In genomic region chr16:81313731-81314602, GRCh38 we compare ENCODE assay signal across 8 cellular contexts. TPM values are rescaled to one million over a fixed set of nuclear protein-coding genes. Genes with fewer than 3 reads are reported as not detected.
A peak's percentile ranks its signal among the peaks of the same experiment; 100 is the strongest.
DNase-seq lines count a peak whose midpoint lies in the region; ATAC-seq and TF ChIP-seq lines count a peak whose summit lies in the region.

No MANE protein-coding gene starts in this region.

- H2AK5ac ChIP-seq in trophoblast cell (ENCODE audit: low read length): no peak overlapping the region

- peak overlapping the region; percentile 87 for H3K4me3 ChIP-seq in SK-N-MC
- peak overlapping the region; percentile 75 to 97 (median 96) for H3K4me3 ChIP-seq in esophagus squamous epithelium
- H3K4me3 ChIP-seq in trophoblast cell (ENCODE audit: low read depth, low read length): peak overlapping the region; percentile 82

- POLR2A ChIA-PET in HEK293T (lab: Yijun Ruan, JAX): interaction anchor here (0.9 to 1.6 kb wide), 8 partner anchors 9 to 237 kb away, joined by 4 to 6 read pairs (median 4); partner anchors contain the start of gene C16orf46

- no peak overlapping the region for H2BK12ac ChIP-seq in trophoblast cell (ENCODE audit: low read length)

- WGBS in esophagus squamous epithelium, 2 donors: 3 to 4% methylated on average over 15 to 16 of the region's 16 CpGs
- no CpG with 5 or more reads among the region's 16 CpGs for WGBS in trophoblast cell (ENCODE audit: extremely low coverage, insufficient coverage, insufficient read length)

- peak overlapping the region; percentile 61 for H2AFZ ChIP-seq in trophoblast cell (ENCODE audit: insufficient read depth, low read length, poor library complexity)

- peak overlapping the region; percentile 17 for H4K12ac ChIP-seq in trophoblast cell (ENCODE audit: low read depth, low read length)

- H3K36me3 ChIP-seq in SK-N-MC (ENCODE audit: insufficient read depth, low read length) (no peaks in the 10 kb centered on the region), esophagus squamous epithelium (peaks cover 0 to 9% (median 0%) of the 10 kb centered on the region in 3 donors), trophoblast cell (ENCODE audit: control insufficient read depth in 1 of 2, insufficient read depth in 2 of 2, low read length in 2 of 2) (peaks cover 0 to 3% of the 10 kb centered on the region in 2 experiments)

- peak overlapping the region; percentile 19 for H3K14ac ChIP-seq in trophoblast cell (ENCODE audit: low read length)

- H3K9ac ChIP-seq in SK-N-MC (ENCODE audit: insufficient read length) (peak overlapping the region; percentile 75), trophoblast cell (ENCODE audit: low read length) (peak overlapping the region; percentile 67)

- no peak overlapping the region for H2BK120ac ChIP-seq in trophoblast cell (ENCODE audit: insufficient read depth, low read length, poor library complexity)

- H3K27ac ChIP-seq in SK-N-MC (no peak overlapping the region), esophagus squamous epithelium (peak overlapping the region; percentile 93 to 99 (median 97)), trophoblast cell (ENCODE audit: low read depth, low read length) (peak overlapping the region; percentile 26)

- no peak for TF ChIP-seq CTCF in esophagus squamous epithelium (IDR thresholded peaks at IDR 0.05)

- no peak for ATAC-seq in GM18870 (IDR thresholded peaks at IDR 0.05; ENCODE audit: unreplicated experiment)

- peaks cover 8% of the 10 kb centered on the region for H3K79me2 ChIP-seq in trophoblast cell (ENCODE audit: control insufficient read depth, insufficient read depth, low read length, poor library complexity)

- no peak overlapping the region for H4K91ac ChIP-seq in trophoblast cell (ENCODE audit: low read depth, low read length)

- H3K23ac ChIP-seq in trophoblast cell (ENCODE audit: low read length): no peak overlapping the region

- intact Hi-C loops in esophagus squamous epithelium (cut with DNase I): no loop called here

- H3K4ac ChIP-seq in trophoblast cell (ENCODE audit: low read depth, low read length): peak overlapping the region; percentile 26

- H4K8ac ChIP-seq in trophoblast cell (ENCODE audit: low read depth, low read length): peak overlapping the region; percentile 89

- H3K4me1 ChIP-seq in esophagus squamous epithelium: peaks cover 15 to 77% (median 26%) of the 10 kb centered on the region in 3 donors
- H3K4me1 ChIP-seq in trophoblast cell (ENCODE audit: control insufficient read depth in 1 of 2, insufficient read depth in 2 of 2, low read length in 2 of 2): peaks cover 2 to 13% of the 10 kb centered on the region in 2 experiments

- no peaks in the 10 kb centered on the region for H3K9me3 ChIP-seq in SK-N-MC (ENCODE audit: low read depth, low read length)
- H3K9me3 ChIP-seq in esophagus squamous epithelium: no peaks in the 10 kb centered on the region
- no peaks in the 10 kb centered on the region for H3K9me3 ChIP-seq in trophoblast cell (ENCODE audit: insufficient read depth, low read depth, low read length)

- peak; percentile 28 for DNase-seq in DMS53 (lab: John Stamatoyannopoulos, UW)
- DNase-seq in DMS53 treated with DMSO at 0.1 percent for 48 hours (lab: John Stamatoyannopoulos, UW; ENCODE audit: unreplicated experiment): no peak
- no peak for DNase-seq in SK-N-MC (ENCODE audit: low read depth, low spot score)
- DNase-seq in esophagus squamous epithelium (lab: John Stamatoyannopoulos, UW): no peak
- peak; percentile 61 to 77 for DNase-seq in trophoblast cell
- no peak for DNase-seq in stimulated activated CD4-positive, alpha-beta T cell treated with anti-CD3 and anti-CD28 coated beads, Interleukin-2, amount 100 ng/mL, for 48 hours
- no peak for DNase-seq in HEK293T (ENCODE audit: extremely low spot score)

- CTCF ChIA-PET in HEK293T (lab: Yijun Ruan, JAX): interaction anchor here (1.1 kb wide), 1 partner anchor 109 kb away, joined by 3 read pairs; no protein-coding TSS in a partner anchor

- peak overlapping the region; percentile 68 for H3K4me2 ChIP-seq in trophoblast cell (ENCODE audit: low read length)

- H2BK5ac ChIP-seq in trophoblast cell (ENCODE audit: low read depth, low read length, poor library complexity): no peak overlapping the region

- H3K27me3 ChIP-seq in esophagus squamous epithelium (no peaks in the 10 kb centered on the region), trophoblast cell (ENCODE audit: insufficient read depth, low read length) (no peaks in the 10 kb centered on the region)

- no peak overlapping the region for H3K18ac ChIP-seq in trophoblast cell (ENCODE audit: low read length)

- H3K79me1 ChIP-seq in trophoblast cell (ENCODE audit: low read length): peaks cover 4% of the 10 kb centered on the region

- no peak for TF ChIP-seq POLR2A in esophagus squamous epithelium (IDR thresholded peaks at IDR 0.05)

TF ChIP-seq in HEK293T, 16 proteins besides CTCF, POLR2A, EP300 and RAD21:
- TF ChIP-seq NFRKB (IDR thresholded peaks at IDR 0.05): no peak
- no peak for TF ChIP-seq SP1 (IDR thresholded peaks at IDR 0.05)
- no peak; the same call in 1 of the 2 replicates for TF ChIP-seq L3MBTL2 (conservative IDR thresholded peaks at IDR 0.05)
- no peak for TF ChIP-seq FOXM1 (IDR thresholded peaks at IDR 0.05; ENCODE audit: borderline replicate concordance)
- no peak for TF ChIP-seq HDGF (IDR thresholded peaks at IDR 0.05; ENCODE audit: borderline replicate concordance)
- TF ChIP-seq ZNF384 (IDR thresholded peaks at IDR 0.05): no peak
- TF ChIP-seq BHLHE40 (IDR thresholded peaks at IDR 0.05; ENCODE audit: borderline replicate concordance): no peak
- no peak for TF ChIP-seq LEF1 (IDR thresholded peaks at IDR 0.05; ENCODE audit: borderline replicate concordance)
- no peak for TF ChIP-seq SUZ12 (IDR thresholded peaks at IDR 0.05)
- no peak for TF ChIP-seq ELF4 (IDR thresholded peaks at IDR 0.05)
- no peak for TF ChIP-seq FOXA1 (IDR thresholded peaks at IDR 0.05)
- no peak for TF ChIP-seq TARDBP (IDR thresholded peaks at IDR 0.05)
- TF ChIP-seq PKNOX1 (IDR thresholded peaks at IDR 0.05): no peak
- TF ChIP-seq FOXK2 (IDR thresholded peaks at IDR 0.05): no peak
- TF ChIP-seq CTBP1 (IDR thresholded peaks at IDR 0.05; ENCODE audit: borderline replicate concordance): no peak
- TF ChIP-seq ARNT (IDR thresholded peaks at IDR 0.05): no peak

RNA-seq across cellular contexts. Expression of gene GAN, which starts 0.8 kb away (rescaled TPM):
- total RNA-seq in esophagus squamous epithelium: 10 to 100 TPM; 16.7 to 28.0 (median 21.7) TPM
- 13.0 and 13.8 TPM in 2 replicates for polyA plus RNA-seq in trophoblast cell (2013)

Comparison
In these comparisons a context has a peak if more than half of its experiments do, and no peak if none do; other contexts are left out.
1. DNase-seq: peak in DMS53 (single experiment) and trophoblast cell (2 of 2); none in DMS53 treated with DMSO at 0.1 percent for 48 hours (single experiment), SK-N-MC (single experiment), esophagus squamous epithelium (single experiment), stimulated activated CD4-positive, alpha-beta T cell treated with anti-CD3 and anti-CD28 coated beads, Interleukin-2, amount 100 ng/mL, for 48 hours (0 of 2) and HEK293T (single experiment).
2. Peak in every context shown above with its lines, with median percentiles within 50 percentile points of each other: H3K4me3 ChIP-seq.